In the genomic region with DNA sequence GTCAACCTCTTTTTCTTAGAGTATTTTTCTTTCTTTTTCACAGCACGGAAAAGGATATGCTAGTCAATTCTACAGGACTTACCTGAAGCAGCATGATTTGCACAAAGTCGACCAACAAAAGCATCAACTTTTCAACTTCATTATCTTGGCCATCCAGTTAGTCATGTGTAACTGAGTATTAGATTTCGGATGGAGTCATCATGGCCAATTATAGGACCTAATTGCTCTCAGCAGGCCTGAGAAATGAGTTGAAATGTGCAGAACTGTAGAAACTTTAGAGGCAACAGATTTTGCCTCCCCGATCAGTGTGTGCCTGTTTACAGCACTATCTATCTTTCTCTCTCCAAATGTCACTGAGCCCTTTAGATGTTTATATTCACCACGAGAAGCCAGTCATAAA, we compare ENCODE assay signal across 21 cellular contexts. TPM values are rescaled to one million over a fixed set of nuclear protein-coding genes. Genes with fewer than 3 reads are reported as not detected.
"Had no signal": no experiment of that assay in that cellular context is flagged by ENCODE, and none has a peak within 500 bp of the region (broad histone marks: within the 10 kb centered on the region; RNA-seq: fewer than 3 reads in every experiment).

No MANE protein-coding gene starts in this region.

- H3K36me3 Mint-ChIP-seq: activated naive CD8-positive, alpha-beta T cell; mesothelial cell of epicardium; neural progenitor cell had no signal

- H3K9ac ChIP-seq: neural progenitor cell had no signal

- H3K36me3 ChIP-seq: brain microvascular endothelial cell, gastrocnemius medialis, heart left ventricle, lower lobe of right lung, neural progenitor cell, pancreas, spleen had no signal

- H3K27ac ChIP-seq: brain microvascular endothelial cell, coronary artery, gastrocnemius medialis, heart left ventricle, lower lobe of right lung, neural progenitor cell, pancreas, spleen had no signal

- H3K27me3 ChIP-seq: brain microvascular endothelial cell, gastrocnemius medialis, heart left ventricle, neural progenitor cell, pancreas, spleen had no signal

- H3K27ac Mint-ChIP-seq: activated CD4-positive, alpha-beta T cell treated with anti-CD3 and anti-CD28 coated beads, Interleukin-2, amount 10 ng/mL, durations not matched to agents 7 days and 5 days; activated naive CD8-positive, alpha-beta T cell; activated T-cell treated with anti-CD3 and anti-CD28 coated beads, Interleukin-2, amount 50 U/mL, for 72 hours; mesothelial cell of epicardium; neural progenitor cell; stimulated activated naive CD8-positive, alpha-beta T cell treated with anti-CD3 and anti-CD28 coated beads, Interleukin-15, Interleukin-2, amounts not matched to agents 100 ng/mL and 50 ng/mL, for 24 hours; type B pancreatic cell had no signal

- DNase-seq: activated CD4-positive, alpha-beta T cell treated with anti-CD3 and anti-CD28 coated beads, Interleukin-2, amount 10 ng/mL, durations not matched to agents 7 days and 5 days; activated CD8-positive, alpha-beta memory T cell treated with anti-CD3 and anti-CD28 coated beads, Interleukin-2, amount 50 U/mL, for 48 hours; activated gamma-delta T cell; activated T-cell treated with anti-CD3 and anti-CD28 coated beads, Interleukin-2, amount 50 U/mL, for 72 hours; brain microvascular endothelial cell; effector CD8-positive, alpha-beta T cell; gastrocnemius medialis; heart left ventricle; left cardiac atrium; lower lobe of right lung; pancreas; spleen had no signal

- H3K4me1 ChIP-seq: gastrocnemius medialis, heart left ventricle, lower lobe of right lung, neural progenitor cell, pancreas, spleen had no signal

- H3K4me3 ChIP-seq: coronary artery, gastrocnemius medialis, heart left ventricle, lower lobe of right lung, neural progenitor cell, pancreas, spleen had no signal

- H3K4me2 ChIP-seq: neural progenitor cell had no signal

- H3K9me3 ChIP-seq: gastrocnemius medialis, lower lobe of right lung, pancreas had no signal

- H3K4me3 Mint-ChIP-seq: activated CD4-positive, alpha-beta T cell treated with anti-CD3 and anti-CD28 coated beads, Interleukin-2, amount 10 ng/mL, durations not matched to agents 7 days and 5 days; activated naive CD8-positive, alpha-beta T cell; activated T-cell treated with anti-CD3 and anti-CD28 coated beads, Interleukin-2, amount 50 U/mL, for 72 hours; central memory CD8-positive, alpha-beta T cell; mesothelial cell of epicardium; neural progenitor cell; stimulated activated naive CD8-positive, alpha-beta T cell treated with anti-CD3 and anti-CD28 coated beads, Interleukin-15, Interleukin-2, amounts not matched to agents 100 ng/mL and 50 ng/mL, for 24 hours; type B pancreatic cell had no signal

- H3K27me3 Mint-ChIP-seq: activated CD4-positive, alpha-beta T cell treated with anti-CD3 and anti-CD28 coated beads, Interleukin-2, amount 10 ng/mL, durations not matched to agents 7 days and 5 days; activated naive CD8-positive, alpha-beta T cell; central memory CD8-positive, alpha-beta T cell; stimulated activated naive CD8-positive, alpha-beta T cell treated with anti-CD3 and anti-CD28 coated beads, Interleukin-15, Interleukin-2, amounts not matched to agents 100 ng/mL and 50 ng/mL, for 24 hours; type B pancreatic cell had no signal

- ATAC-seq: activated T-cell treated with anti-CD3 and anti-CD28 coated beads, Interleukin-2, amount 50 U/mL, for 72 hours; gastrocnemius medialis; heart left ventricle; left cardiac atrium; lower lobe of right lung; pancreas; sciatic nerve had no signal

- H3K9me3 Mint-ChIP-seq: activated CD4-positive, alpha-beta T cell treated with anti-CD3 and anti-CD28 coated beads, Interleukin-2, amount 10 ng/mL, durations not matched to agents 7 days and 5 days; activated T-cell treated with anti-CD3 and anti-CD28 coated beads, Interleukin-2, amount 50 U/mL, for 72 hours; central memory CD8-positive, alpha-beta T cell; neural progenitor cell had no signal

- H2AFZ ChIP-seq: neural progenitor cell had no signal

- H3K4me1 Mint-ChIP-seq: activated CD4-positive, alpha-beta T cell treated with anti-CD3 and anti-CD28 coated beads, Interleukin-2, amount 10 ng/mL, durations not matched to agents 7 days and 5 days; central memory CD8-positive, alpha-beta T cell; mesothelial cell of epicardium; neural progenitor cell had no signal

RNA-seq across cellular contexts. Expression of gene PCDH10, which starts 41.0 kb away (rescaled TPM):
- total RNA-seq: activated CD4-positive, alpha-beta T cell treated with anti-CD3 and anti-CD28 coated beads, Interleukin-2, amount 10 ng/mL, durations not matched to agents 7 days and 5 days; activated T-cell treated with anti-CD3 and anti-CD28 coated beads, Interleukin-2, amount 50 U/mL, for 72 hours; T-helper 2 cell treated with Interferon-gamma antibody and Interleukin-4, amounts not matched to agents 100 ng/mL and 5 ng/mL, for 36 hours had no signal
